In genomic region chr6:149955975-149956317, GRCh38 we compare ENCODE assay signal across 3 cellular contexts. TPM values are rescaled to one million over a fixed set of nuclear protein-coding genes. Genes with fewer than 3 reads are reported as not detected.
"Had no signal": no experiment of that assay in that cellular context is flagged by ENCODE, and none has a peak within 500 bp of the region (broad histone marks: within the 10 kb centered on the region; RNA-seq: fewer than 3 reads in every experiment).

No MANE protein-coding gene starts in this region.

RNA-seq across cellular contexts. Expression of gene ULBP1, which starts 7.8 kb away (rescaled TPM):
- total RNA-seq: Peyer's patch had no signal

RNA-seq across cellular contexts. Expression of gene ULBP2, which starts 14.1 kb away (rescaled TPM):
- total RNA-seq: Peyer's patch had no signal

RNA-seq across cellular contexts. Expression of gene RAET1G, which starts 33.0 kb away (rescaled TPM):
- total RNA-seq: Peyer's patch, Right ventricle myocardium superior had no signal

RNA-seq across cellular contexts. Expression of gene RAET1E, which starts 58.0 kb away (rescaled TPM):
- total RNA-seq: Peyer's patch, SJSA1 had no signal
